Comparison of ENCODE assay signal across 22 cellular contexts in genomic region chr19:5302396-5302795, GRCh38.
"Had no signal": no experiment of that assay in that cellular context is flagged by ENCODE, and none has a peak within 500 bp of the region (broad histone marks: within the 10 kb centered on the region; RNA-seq: fewer than 3 reads in every experiment).

No MANE protein-coding gene starts in this region.

- H3K27ac ChIP-seq: coronary artery, hepatocyte, ovary, suprapubic skin, tibial artery, upper lobe of left lung, uterus had no signal

- H3K9me3 ChIP-seq: ovary, suprapubic skin, tibial artery, upper lobe of left lung, uterus had no signal

- H3K36me3 ChIP-seq: ovary, suprapubic skin, tibial artery, upper lobe of left lung, uterus had no signal

- H3K36me3 Mint-ChIP-seq: stimulated activated effector memory CD8-positive, alpha-beta T cell treated with anti-CD3 and anti-CD28 coated beads, Interleukin-12 subunit alpha, Interleukin-12 subunit beta, amount 100 ng/mL, for 72 hours had no signal

- DNase-seq: effector CD4-positive, alpha-beta T cell; endodermal cell; erythroblast; foreskin melanocyte; head of caudate nucleus; kidney; left cardiac atrium; mesendoderm; naive thymus-derived CD4-positive, alpha-beta T cell; ovary; right cardiac atrium; stimulated activated CD4-positive, alpha-beta T cell treated with anti-CD3 and anti-CD28 coated beads, Interleukin-4, amount 100 ng/mL, for 1 hour; stimulated activated CD8-positive, alpha-beta memory T cell treated with anti-CD3 and anti-CD28 coated beads, Interleukin-4, amount 100 ng/mL, for 48 hours; stimulated activated naive CD8-positive, alpha-beta T cell treated with anti-CD3 and anti-CD28 coated beads, Interleukin-15, Interleukin-2, amounts not matched to agents 100 U/mL and 50 U/mL, for 24 hours; tibial artery; upper lobe of left lung; uterus had no signal

- H3K4me3 Mint-ChIP-seq: endodermal cell; naive thymus-derived CD4-positive, alpha-beta T cell; stimulated activated effector memory CD8-positive, alpha-beta T cell treated with anti-CD3 and anti-CD28 coated beads, Interleukin-12 subunit alpha, Interleukin-12 subunit beta, amount 100 ng/mL, for 72 hours had no signal

- H3K27me3 ChIP-seq: hepatocyte, ovary, suprapubic skin, tibial artery, upper lobe of left lung, uterus had no signal

- H3K27ac Mint-ChIP-seq: endodermal cell; naive thymus-derived CD4-positive, alpha-beta T cell; stimulated activated effector memory CD8-positive, alpha-beta T cell treated with anti-CD3 and anti-CD28 coated beads, Interleukin-12 subunit alpha, Interleukin-12 subunit beta, amount 100 ng/mL, for 72 hours had no signal

- H3K4me3 ChIP-seq: coronary artery, hepatocyte, ovary, smooth muscle cell, suprapubic skin, tibial artery, upper lobe of left lung, uterus had no signal

- H3K4me1 ChIP-seq: tibial artery, upper lobe of left lung, uterus had no signal

- H3K4me1 Mint-ChIP-seq: endodermal cell; naive thymus-derived CD4-positive, alpha-beta T cell; stimulated activated effector memory CD8-positive, alpha-beta T cell treated with anti-CD3 and anti-CD28 coated beads, Interleukin-12 subunit alpha, Interleukin-12 subunit beta, amount 100 ng/mL, for 72 hours had no signal

- H3K9me3 Mint-ChIP-seq: endodermal cell had no signal

- ATAC-seq: left cardiac atrium; naive thymus-derived CD4-positive, alpha-beta T cell; right cardiac atrium; stimulated activated effector memory CD8-positive, alpha-beta T cell treated with anti-CD3 and anti-CD28 coated beads, Interleukin-12 subunit alpha, Interleukin-12 subunit beta, amount 100 ng/mL, for 72 hours; stimulated activated naive CD8-positive, alpha-beta T cell treated with anti-CD3 and anti-CD28 coated beads, Interleukin-15, Interleukin-2, amounts not matched to agents 100 U/mL and 50 U/mL, for 24 hours had no signal

- H3K27me3 Mint-ChIP-seq: naive thymus-derived CD4-positive, alpha-beta T cell had no signal
